8 cellular contexts compared by ENCODE assay signal in the genomic region with DNA sequence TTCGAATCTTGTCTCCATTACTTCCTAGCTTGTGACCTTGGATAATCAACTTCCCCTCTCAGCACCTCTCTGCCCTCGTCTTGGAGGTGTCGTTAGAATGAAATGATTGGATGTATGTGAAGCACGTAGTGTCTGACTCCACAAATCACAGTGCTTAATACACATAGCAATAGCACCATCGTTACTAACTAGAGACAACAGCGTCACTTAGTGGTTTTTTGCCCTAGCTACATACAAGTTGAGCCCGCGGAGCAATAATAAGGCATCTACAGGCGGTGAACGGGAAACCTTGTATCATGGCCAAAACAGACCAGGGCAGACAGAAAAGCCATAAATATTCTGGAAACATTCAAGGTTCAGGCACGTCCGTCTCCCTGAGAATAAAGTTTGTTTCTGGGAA.
A peak's percentile ranks its signal among the peaks of the same experiment; 100 is the strongest.
DNase-seq lines count a peak whose midpoint lies in the region; ATAC-seq and TF ChIP-seq lines count a peak whose summit lies in the region.

No MANE protein-coding gene starts in this region.

- TF ChIP-seq POLR2A in stomach (IDR thresholded peaks at IDR 0.05) = no peak

- H3K4me1 ChIP-seq in PC-9 (replicated peaks; ENCODE audit: insufficient read depth) = no peaks in the 10 kb centered on the region
- no peaks in the 10 kb centered on the region for H3K4me1 ChIP-seq in stomach

- POLR2A ChIA-PET in PC-9 (lab: Charles Lee; ENCODE audit: unreplicated experiment) = no interaction called here

- WGBS in stomach, 5 donors = 31 to 53% (median 33%) methylated on average over 12 of the region's 12 CpGs

- no peak overlapping the region for H2AFZ ChIP-seq in PC-9

- H3K9me3 ChIP-seq in PC-9 (ENCODE audit: insufficient read depth, low read depth) = no peaks in the 10 kb centered on the region
- no peaks in the 10 kb centered on the region for H3K9me3 ChIP-seq in stomach

- no peak for ATAC-seq in GM21737 (IDR thresholded peaks at IDR 0.05; ENCODE audit: unreplicated experiment)

- H3K4me3 ChIP-seq in PC-9 (no peak overlapping the region), fibroblast of the aortic adventitia (ENCODE audit: low read depth, low read length) (no peak overlapping the region), stomach (no peak overlapping the region)

- CTCF ChIA-PET in PC-9 (lab: Charles Lee) = interaction anchor here (0.6 kb wide), 1 partner anchor 253 kb away, joined by 8 read pairs; no protein-coding TSS in a partner anchor

- H3K27me3 ChIP-seq in PC-9 (ENCODE audit: insufficient read depth, low read depth) (peaks cover 37% of the 10 kb centered on the region), stomach (peaks cover 0 to 45% (median 0%) of the 10 kb centered on the region in 3 donors)

- no peaks in the 10 kb centered on the region for H3F3A ChIP-seq in PC-9 (ENCODE audit: insufficient read depth, low read depth)

- H3K9me2 ChIP-seq in PC-9 (ENCODE audit: insufficient read depth) = no peaks in the 10 kb centered on the region

- no peak overlapping the region for H3K4me2 ChIP-seq in PC-9

- intact Hi-C loops in PC-9 (cut with micrococcal nuclease; ENCODE audit: unreplicated experiment) (no loop called here), stomach (cut with DNase I; ENCODE audit: low total_unique reads) (no loop called here)

- peak; percentile 80 for TF ChIP-seq CTCF in 22Rv1 (IDR thresholded peaks at IDR 0.05)
- peak; percentile 39; the same call in 1 of the 2 replicates for TF ChIP-seq CTCF in PC-9 (conservative IDR thresholded peaks at IDR 0.05)
- TF ChIP-seq CTCF in fibroblast of the aortic adventitia (IDR thresholded peaks at IDR 0.05; ENCODE audit: insufficient read depth, low read length) = peak; percentile 26
- no peak for TF ChIP-seq CTCF in stomach (IDR thresholded peaks at IDR 0.05)

- H3K79me2 ChIP-seq in PC-9 (ENCODE audit: low read depth) = no peaks in the 10 kb centered on the region

- no peak for TF ChIP-seq EP300 in stomach (IDR thresholded peaks at IDR 0.05)

- H4K20me1 ChIP-seq in PC-9 (ENCODE audit: insufficient read depth) = no peaks in the 10 kb centered on the region

- DNase-seq in HCEC 1CT = peak; percentile 1
- DNase-seq in PC-9 = no peak
- peak; percentile 35 for DNase-seq in fibroblast of the aortic adventitia (ENCODE audit: low read depth)
- no peak for DNase-seq in stomach
- DNase-seq in UCSD-AML1 (lab: John Stamatoyannopoulos, UW; ENCODE audit: unreplicated experiment) = no peak
- no peak for DNase-seq in activated CD8-positive, alpha-beta memory T cell treated with anti-CD3 and anti-CD28 coated beads for 24 hours

- no TSS peak for BruUV-seq in PC-9 (replicated peaks; lab: Mats Ljungman, UMichigan)

- no peaks in the 10 kb centered on the region for H3K36me3 ChIP-seq in PC-9 (ENCODE audit: low read depth)
- no peaks in the 10 kb centered on the region for H3K36me3 ChIP-seq in stomach

- no peak overlapping the region for H3K27ac ChIP-seq in 22Rv1
- H3K27ac ChIP-seq in PC-9 = no peak overlapping the region
- H3K27ac ChIP-seq in stomach = no peak overlapping the region

Comparison
In these comparisons a context has a peak if more than half of its experiments do, and no peak if none do; other contexts are left out.
1. CTCF ChIP-seq: peak in 22Rv1 (single experiment), PC-9 (single experiment) and fibroblast of the aortic adventitia (single experiment); none in stomach (0 of 7).
2. DNase-seq: peak in HCEC 1CT (single experiment) and fibroblast of the aortic adventitia (single experiment); none in PC-9 (0 of 2), stomach (single experiment), UCSD-AML1 (single experiment) and activated CD8-positive, alpha-beta memory T cell treated with anti-CD3 and anti-CD28 coated beads for 24 hours (single experiment).